Comparison of ENCODE assay signal across 8 cellular contexts in genomic region chrX:53317365-53318069, GRCh38. TPM values are rescaled to one million over a fixed set of nuclear protein-coding genes. Genes with fewer than 3 reads are reported as not detected.
DNase-seq lines count a peak whose midpoint lies in the region; ATAC-seq and TF ChIP-seq lines count a peak whose summit lies in the region.

No MANE protein-coding gene starts in this region.

- TF ChIP-seq POLR2A in heart left ventricle (IDR thresholded peaks at IDR 0.05) = no peak

- no peaks in the 10 kb centered on the region for H3K36me3 Mint-ChIP-seq in activated naive CD8-positive, alpha-beta T cell treated with anti-CD3 and anti-CD28 coated beads, Interleukin-2, amount 50 U/mL, for 24 hours (ENCODE audit: low read depth)

- H3K4me3 ChIP-seq in AG10803 (ENCODE audit: low read length) = no peak overlapping the region
- no peak overlapping the region for H3K4me3 ChIP-seq in heart left ventricle
- H3K4me3 ChIP-seq in retinal pigment epithelial cell (ENCODE audit: low read length) = no peak overlapping the region

- peak; percentile 77 for ATAC-seq in GM18867 (IDR thresholded peaks at IDR 0.05; ENCODE audit: unreplicated experiment)
- peak; percentile 88 for ATAC-seq in activated naive CD8-positive, alpha-beta T cell treated with anti-CD3 and anti-CD28 coated beads, Interleukin-2, amount 50 U/mL, for 24 hours
- ATAC-seq in heart left ventricle = peak; percentile 74 to 85 (median 78)
- ATAC-seq in HG03457 (IDR thresholded peaks at IDR 0.05; ENCODE audit: unreplicated experiment) = no peak

- H3K9me3 ChIP-seq in heart left ventricle = no peaks in the 10 kb centered on the region

- no peaks in the 10 kb centered on the region for H3K9me3 Mint-ChIP-seq in activated naive CD8-positive, alpha-beta T cell treated with anti-CD3 and anti-CD28 coated beads, Interleukin-2, amount 50 U/mL, for 24 hours

- intact Hi-C loops in heart left ventricle (cut with DNase I) = loop anchor here in 9 of 10 donors (5.0 to 10.0 kb wide), 4 partner anchors 117 to 1737 kb away; partner anchors contain the start of gene HSD17B10 (in 3 of the 9)

- no peaks in the 10 kb centered on the region for H3K36me3 ChIP-seq in heart left ventricle

- peaks cover 0 to 65% (median 0%) of the 10 kb centered on the region in 9 donors for H3K27me3 ChIP-seq in heart left ventricle

- no peak overlapping the region for H3K27ac ChIP-seq in heart left ventricle

- peaks cover 12% of the 10 kb centered on the region for H3K4me1 Mint-ChIP-seq in activated naive CD8-positive, alpha-beta T cell treated with anti-CD3 and anti-CD28 coated beads, Interleukin-2, amount 50 U/mL, for 24 hours

- WGBS in heart left ventricle, 4 donors = 2 to 15% (median 6%) methylated on average over 8 to 10 of the region's 10 CpGs

- no peak overlapping the region for H3K27ac Mint-ChIP-seq in activated naive CD8-positive, alpha-beta T cell treated with anti-CD3 and anti-CD28 coated beads, Interleukin-2, amount 50 U/mL, for 24 hours

- DNase-seq in AG10803 (ENCODE audit: low read depth) (peak; percentile 33), HuH-7 (ENCODE audit: low spot score) (peak; percentile 71), T follicular helper cell (ENCODE audit: low read depth) (peak; percentile 58), heart left ventricle (peak; percentile 40 to 73 (median 60)), retinal pigment epithelial cell (ENCODE audit: low read depth) (no peak)
- peak; percentile 70 for DNase-seq in activated naive CD8-positive, alpha-beta T cell treated with anti-CD3 and anti-CD28 coated beads, Interleukin-2, amount 50 U/mL, for 24 hours

- no peak overlapping the region for H3K4me3 Mint-ChIP-seq in activated naive CD8-positive, alpha-beta T cell treated with anti-CD3 and anti-CD28 coated beads, Interleukin-2, amount 50 U/mL, for 24 hours

- TF ChIP-seq CTCF in AG10803 (conservative IDR thresholded peaks at IDR 0.05; ENCODE audit: low read length) (peak; percentile 69), heart left ventricle (IDR thresholded peaks at IDR 0.05) (peak; percentile 54 to 88 (median 70)), retinal pigment epithelial cell (conservative IDR thresholded peaks at IDR 0.05; ENCODE audit: low read depth, low read length) (peak; percentile 91)

- H3K27me3 Mint-ChIP-seq in activated naive CD8-positive, alpha-beta T cell treated with anti-CD3 and anti-CD28 coated beads, Interleukin-2, amount 50 U/mL, for 24 hours = peaks cover 32% of the 10 kb centered on the region

- peaks cover 0 to 35% (median 0%) of the 10 kb centered on the region in 12 donors for H3K4me1 ChIP-seq in heart left ventricle

RNA-seq across cellular contexts. Expression of gene IQSEC2, which starts 36.1 kb away (rescaled TPM):
- 10 to 100 TPM; 10.2 to 16.4 (median 12.6) TPM for total RNA-seq in heart left ventricle
- polyA plus RNA-seq in heart left ventricle = 10 to 100 TPM in 1 of 2 donors, 1 to 10 TPM in 1; 7.7 to 16.1 TPM
